Comparison of ENCODE assay signal across 8 cellular contexts in genomic region chr7:101816499-101817030, GRCh38. TPM values are rescaled to one million over a fixed set of nuclear protein-coding genes. Genes with fewer than 3 reads are reported as not detected.
DNase-seq lines count a peak whose midpoint lies in the region; ATAC-seq and TF ChIP-seq lines count a peak whose summit lies in the region.
"Had no signal": no experiment of that assay in that cellular context is flagged by ENCODE, and none has a peak within 500 bp of the region (broad histone marks: within the 10 kb centered on the region; RNA-seq: fewer than 3 reads in every experiment).

No MANE protein-coding gene starts in this region.

- H3K4me1 Mint-ChIP-seq in dendritic cell treated with granulocyte-macrophage colony-stimulating factor and Interleukin-4, amounts not matched to agents 40 ng/mL and 50 ng/mL, for 4 days (ENCODE audit: low read depth) = peaks cover 42% of the 10 kb centered on the region

- TF ChIP-seq CTCF in GM06990 (IDR thresholded peaks at IDR 0.05; ENCODE audit: insufficient read depth, low read length, poor library complexity, severe bottlenecking) (peak; percentile 9), lower leg skin (IDR thresholded peaks at IDR 0.05) (no peak), stomach (IDR thresholded peaks at IDR 0.05) (no peak)

- H3K4me3 Mint-ChIP-seq in dendritic cell treated with granulocyte-macrophage colony-stimulating factor and Interleukin-4, amounts not matched to agents 40 ng/mL and 50 ng/mL, for 4 days = peak overlapping the region; percentile 81

- peaks cover 6% of the 10 kb centered on the region for H3K36me3 Mint-ChIP-seq in dendritic cell treated with granulocyte-macrophage colony-stimulating factor and Interleukin-4, amounts not matched to agents 40 ng/mL and 50 ng/mL, for 4 days (ENCODE audit: low read depth)
- H3K36me3 Mint-ChIP-seq: activated naive CD4-positive, alpha-beta T cell treated with anti-CD3 and anti-CD28 coated beads, Interleukin-2, amount 50 U/mL, for 72 hours had no signal

- peak overlapping the region; percentile 83 for H3K27ac Mint-ChIP-seq in dendritic cell treated with granulocyte-macrophage colony-stimulating factor and Interleukin-4, amounts not matched to agents 40 ng/mL and 50 ng/mL, for 4 days
- H3K27ac Mint-ChIP-seq: activated naive CD4-positive, alpha-beta T cell treated with anti-CD3 and anti-CD28 coated beads, Interleukin-2, amount 50 U/mL, for 72 hours had no signal

- no peaks in the 10 kb centered on the region for H3K9me3 ChIP-seq in SJSA1 (replicated peaks)
- H3K9me3 ChIP-seq in stomach = no peaks in the 10 kb centered on the region

- no peaks in the 10 kb centered on the region for H3K36me3 ChIP-seq in GM06990 (ENCODE audit: control insufficient read depth, insufficient read depth, low read length)
- H3K36me3 ChIP-seq in SJSA1 = peaks cover 12% of the 10 kb centered on the region
- no peaks in the 10 kb centered on the region for H3K36me3 ChIP-seq in stomach

- 0 to 1% methylated on average over 17 to 29 of the region's 90 CpGs for WGBS in lower leg skin, 2 donors
- 0 to 2% (median 0%) methylated on average over 15 to 86 of the region's 90 CpGs for WGBS in stomach, 5 donors

- ATAC-seq in HG02763 (IDR thresholded peaks at IDR 0.05; ENCODE audit: unreplicated experiment) = peak; percentile 16

- DNase-seq in GM06990 (ENCODE audit: extremely low read depth, insufficient read length) (peak; percentile 57), SJSA1 (ENCODE audit: low read depth in 1 of 2, low spot score in 2 of 2) (no peak), lower leg skin (ENCODE audit: low spot score in 2 of 2) (peak in 1 of 2 donors; percentile 84), stomach (peak; percentile 65), epidermal melanocyte (ENCODE audit: insufficient read length, low spot score) (no peak)

- 0 out of 2 replicates have a peak overlapping the region, but pooled peaks have one; percentile 32 for H3K27ac ChIP-seq in SJSA1
- H3K27ac ChIP-seq in stomach = peak overlapping the region; percentile 79 to 88 (median 83)

- H3K4me1 ChIP-seq in SJSA1 (replicated peaks) = peaks cover 35% of the 10 kb centered on the region
- peaks cover 18 to 52% (median 33%) of the 10 kb centered on the region in 4 donors for H3K4me1 ChIP-seq in stomach

- no peak for TF ChIP-seq EP300 in stomach (IDR thresholded peaks at IDR 0.05)

- no peak for TF ChIP-seq POLR2A in lower leg skin (IDR thresholded peaks at IDR 0.05)
- TF ChIP-seq POLR2A in stomach (IDR thresholded peaks at IDR 0.05) = no peak

- no peaks in the 10 kb centered on the region for H3K9me3 Mint-ChIP-seq in dendritic cell treated with granulocyte-macrophage colony-stimulating factor and Interleukin-4, amounts not matched to agents 40 ng/mL and 50 ng/mL, for 4 days
- H3K9me3 Mint-ChIP-seq: activated naive CD4-positive, alpha-beta T cell treated with anti-CD3 and anti-CD28 coated beads, Interleukin-2, amount 50 U/mL, for 72 hours had no signal

- H3K27me3 Mint-ChIP-seq in dendritic cell treated with granulocyte-macrophage colony-stimulating factor and Interleukin-4, amounts not matched to agents 40 ng/mL and 50 ng/mL, for 4 days = peaks cover 1% of the 10 kb centered on the region

- intact Hi-C loops in dendritic cell treated with granulocyte-macrophage colony-stimulating factor and Interleukin-4, amounts not matched to agents 40 ng/mL and 50 ng/mL, for 4 days (cut with micrococcal nuclease) = no loop called here
- intact Hi-C loops in lower leg skin (cut with DNase I; ENCODE audit: low total_unique reads) = loop anchor here (10.0 kb wide), 1 partner anchor 418 kb away; no protein-coding TSS in a partner anchor
- intact Hi-C loops in stomach (cut with DNase I; ENCODE audit: low total_unique reads) = no loop called here

- H3K4me3 ChIP-seq in GM06990 (replicated peaks; ENCODE audit: low read depth, low read length) (peak overlapping the region; percentile 74), SJSA1 (peak overlapping the region; percentile 90), lower leg skin (ENCODE audit: low read depth, poor library complexity, severe bottlenecking) (peak overlapping the region; percentile 59), stomach (peak overlapping the region; percentile 72 to 95 (median 90))

- H3K27me3 ChIP-seq in GM06990 (replicated peaks; ENCODE audit: control insufficient read depth, insufficient read depth, low read length) (no peaks in the 10 kb centered on the region), SJSA1 (replicated peaks) (0 out of 2 replicates have a peak, but pooled peaks cover 4% of the 10 kb centered on the region), stomach (no peaks in the 10 kb centered on the region)

RNA-seq across cellular contexts. Expression of gene CUX1, which starts 0.9 kb away (rescaled TPM):
- total RNA-seq in SJSA1 (2014; rRNA removed; shearing (Covaris generic)) = 38.8 and 49.8 TPM in 2 replicates
- total RNA-seq in lower leg skin (10 to 100 TPM; 40.8 to 62.1 (median 43.8) TPM), stomach (100 to 1,000 TPM in 2 of 5 donors, 10 to 100 TPM in 3; 44.3 to 201 (median 70.1) TPM)
- polyA plus RNA-seq in stomach = 10 to 100 TPM; 24.7 to 39.6 (median 33.8) TPM

Comparison
In these comparisons a context has a peak if more than half of its experiments do, and no peak if none do; other contexts are left out.
1. DNase-seq: peak in GM06990 (single experiment) and stomach (single experiment); none in SJSA1 (0 of 2) and epidermal melanocyte (single experiment).
2. Peak in every context shown above with its lines, with median percentiles within 50 percentile points of each other: H3K4me3 ChIP-seq.